In genomic region chr6:6219716-6220115, GRCh38 we compare ENCODE assay signal across 24 cellular contexts.
DNase-seq lines count a peak whose midpoint lies in the region; ATAC-seq, FAIRE-seq and TF ChIP-seq lines count a peak whose summit lies in the region.
"Had no signal": no experiment of that assay in that cellular context is flagged by ENCODE, and none has a peak within 500 bp of the region (broad histone marks: within the 10 kb centered on the region; RNA-seq: fewer than 3 reads in every experiment).

No MANE protein-coding gene starts in this region.

- FAIRE-seq in HepG2 (lab: Jason Lieb, UNC), result no peak
- FAIRE-seq: A549, D721Med, G401.6, GM12891, GM19239 had no signal

- H3K9ac ChIP-seq in HepG2 (ENCODE audit: insufficient read depth, low read depth, low read length), result no peak overlapping the region
- H3K9ac ChIP-seq: BLaER1 treated with 17β-estradiol and CSF1 and Interleukin-3, amounts not matched to agents 10 nM and 100 nM had no signal

- peaks cover 4 to 21% of the 10 kb centered on the region in 2 donors for H3K27me3 Mint-ChIP-seq in stimulated activated naive B cell treated with anti-CD40 and anti-IgM and Interleukin-4, amounts not matched to agents 10 μg/mL and 1 μg/mL and 100 μg/mL, for 72 hours

- no peak for ATAC-seq in HepG2
- no peak for ATAC-seq in right lobe of liver
- peak; percentile 37 for ATAC-seq in omental fat pad (ENCODE audit: low FRiP score)
- ATAC-seq in stimulated activated naive B cell treated with anti-CD40 and anti-IgM and Interleukin-4, amounts not matched to agents 10 μg/mL and 1 μg/mL and 100 μg/mL, for 72 hours (replicated peaks), result no peak
- no peak for ATAC-seq in HG03025 (IDR thresholded peaks at IDR 0.05; ENCODE audit: low FRiP score, unreplicated experiment)
- ATAC-seq: CD8-positive, alpha-beta T cell had no signal

- H3K36me3 Mint-ChIP-seq in stimulated activated naive B cell treated with anti-CD40 and anti-IgM and Interleukin-4, amounts not matched to agents 10 μg/mL and 1 μg/mL and 100 μg/mL, for 72 hours, result no peaks in the 10 kb centered on the region
- H3K36me3 Mint-ChIP-seq: CD8-positive, alpha-beta T cell had no signal

- TF ChIP-seq EP300 in HepG2 (IDR thresholded peaks at IDR 0.05; ENCODE audit: low read depth in 2 of 2, low read length in 2 of 2) (no peak), HepG2 (CRISPR knock-in tag; IDR thresholded peaks at IDR 0.05; ENCODE audit: borderline replicate concordance) (no peak)

- no peak overlapping the region for H2AFZ ChIP-seq in HepG2 (ENCODE audit: low read length)

- TF ChIP-seq RAD21 in HepG2 (CRISPR knock-in tag; IDR thresholded peaks at IDR 0.05), result no peak

- peaks cover 0 to 2% of the 10 kb centered on the region in 2 donors for H3K9me3 Mint-ChIP-seq in stimulated activated naive B cell treated with anti-CD40 and anti-IgM and Interleukin-4, amounts not matched to agents 10 μg/mL and 1 μg/mL and 100 μg/mL, for 72 hours
- H3K9me3 Mint-ChIP-seq: CD4-positive, alpha-beta T cell; CD8-positive, alpha-beta T cell had no signal

- TF ChIP-seq POLR2A in HepG2 (IDR thresholded peaks at IDR 0.05; ENCODE audit: insufficient read depth in 1 of 2, low read depth in 2 of 2, low read length in 2 of 2), result no peak
- TF ChIP-seq POLR2A in right lobe of liver (IDR thresholded peaks at IDR 0.05), result no peak

- DNase-seq in HepG2 (ENCODE audit: low spot score) (no peak), right lobe of liver (no peak), myocyte (ENCODE audit: low read depth) (peak; percentile 60), omental fat pad (ENCODE audit: low spot score) (no peak), NCI-H1092 treated with DMSO at 0.1 percent for 48 hours (lab: John Stamatoyannopoulos, UW) (no peak), superior temporal gyrus (ENCODE audit: extremely low spot score) (no peak)
- no peak for DNase-seq in stimulated activated naive B cell treated with anti-CD40 and anti-IgM and Interleukin-4, amounts not matched to agents 10 μg/mL and 1 μg/mL and 100 μg/mL, for 72 hours
- DNase-seq: AML-193; Caco-2; Calu3; CD4-positive, alpha-beta T cell; CD8-positive, alpha-beta T cell; DMS79 treated with DMSO at 0.1 percent for 48 hours; GF-D8 had no signal

- no peaks in the 10 kb centered on the region for H4K20me1 ChIP-seq in HepG2 (ENCODE audit: insufficient read depth, low read length)

- H3K27ac ChIP-seq in HepG2 (ENCODE audit: extremely low read length, insufficient read depth, low read length), result no peak overlapping the region
- H3K27ac ChIP-seq in right lobe of liver, result no peak overlapping the region
- H3K27ac ChIP-seq: 22Rv1; BLaER1 treated with 17β-estradiol and CSF1 and Interleukin-3, amounts not matched to agents 10 nM and 100 nM; C4-2B had no signal

- intact Hi-C loops in HepG2 (cut with micrococcal nuclease; ENCODE audit: unreplicated experiment), result loop anchor here (5.0 to 10.0 kb wide), 2 partner anchors 328 to 745 kb away; no protein-coding TSS in a partner anchor
- intact Hi-C loops in right lobe of liver (cut with DNase I), result no loop called here

- in situ Hi-C loops in HepG2 (cut with HindIII; ENCODE audit: extremely low pct_ligation_motif_present, low pct_unique_long_range_greater_than_20kb), result loop anchor here (5.0 kb wide), 1 partner anchor 328 kb away; no protein-coding TSS in a partner anchor

- no peaks in the 10 kb centered on the region for H3K27me3 ChIP-seq in HepG2 (ENCODE audit: control insufficient read depth in 1 of 2, insufficient read depth in 2 of 2, low read length in 2 of 2)
- H3K27me3 ChIP-seq in right lobe of liver, result no peaks in the 10 kb centered on the region
- H3K27me3 ChIP-seq: BLaER1 treated with 17β-estradiol and CSF1 and Interleukin-3, amounts not matched to agents 10 nM and 100 nM had no signal

- WGBS in HepG2 (ENCODE audit: low lambda C conversion rate), result 2% methylated on average over 3 of the region's 3 CpGs
- 53% methylated on average over 3 of the region's 3 CpGs for WGBS in right lobe of liver (ENCODE audit: insufficient coverage, low coverage, low lambda C conversion rate, missing lambda C conversion rate)

- H3K36me3 ChIP-seq in HepG2 (replicated peaks in 1 of 2; ENCODE audit: control insufficient read depth in 1 of 2, insufficient read depth in 2 of 2, low read length in 2 of 2) (no peaks in the 10 kb centered on the region), right lobe of liver (no peaks in the 10 kb centered on the region)

- TF ChIP-seq CTCF in HepG2 (CRISPR knock-in tag; IDR thresholded peaks at IDR 0.05) (no peak), right lobe of liver (IDR thresholded peaks at IDR 0.05) (no peak), omental fat pad (IDR thresholded peaks at IDR 0.05) (no peak)

- no peaks in the 10 kb centered on the region for H3K79me2 ChIP-seq in HepG2 (ENCODE audit: insufficient read depth, low read length)

- H3K4me2 ChIP-seq in HepG2 (ENCODE audit: low read depth, low read length), result no peak overlapping the region
- H3K4me2 ChIP-seq: A549; BLaER1 treated with 17β-estradiol and CSF1 and Interleukin-3, amounts not matched to agents 10 nM and 100 nM had no signal

- peak overlapping the region; percentile 6 for H3K27ac Mint-ChIP-seq in stimulated activated naive B cell treated with anti-CD40 and anti-IgM and Interleukin-4, amounts not matched to agents 10 μg/mL and 1 μg/mL and 100 μg/mL, for 72 hours
- H3K27ac Mint-ChIP-seq: B cell; CD4-positive, alpha-beta T cell; CD8-positive, alpha-beta T cell had no signal

- CTCF ChIA-PET in HepG2 (lab: Yijun Ruan, JAX; ENCODE audit: low intra/inter-chr PET ratio, low total read pairs), result no interaction called here

- H3K4me1 ChIP-seq in HepG2 (ENCODE audit: insufficient read depth, low read length), result no peaks in the 10 kb centered on the region
- H3K4me1 ChIP-seq in right lobe of liver, result no peaks in the 10 kb centered on the region
- H3K4me1 ChIP-seq: BLaER1 treated with 17β-estradiol and CSF1 and Interleukin-3, amounts not matched to agents 10 nM and 100 nM; Caco-2 had no signal

- no TSS peak for BruUV-seq in HepG2 (replicated peaks; lab: Mats Ljungman, UMichigan)

- no peak overlapping the region for H3K4me3 ChIP-seq in HepG2 (replicated peaks in 1 of 3; ENCODE audit: insufficient read depth in 1 of 3, low read depth in 2 of 3, low read length in 3 of 3)
- H3K4me3 ChIP-seq in right lobe of liver, result no peak overlapping the region
- H3K4me3 ChIP-seq: A549; BLaER1 treated with 17β-estradiol and CSF1 and Interleukin-3, amounts not matched to agents 10 nM and 100 nM had no signal

- no peak overlapping the region for H3K4me3 Mint-ChIP-seq in stimulated activated naive B cell treated with anti-CD40 and anti-IgM and Interleukin-4, amounts not matched to agents 10 μg/mL and 1 μg/mL and 100 μg/mL, for 72 hours
- H3K4me3 Mint-ChIP-seq: B cell; CD4-positive, alpha-beta T cell; CD8-positive, alpha-beta T cell had no signal

- H3K4me1 Mint-ChIP-seq in stimulated activated naive B cell treated with anti-CD40 and anti-IgM and Interleukin-4, amounts not matched to agents 10 μg/mL and 1 μg/mL and 100 μg/mL, for 72 hours, result no peaks in the 10 kb centered on the region
- H3K4me1 Mint-ChIP-seq: B cell had no signal

- H3K9me3 ChIP-seq in HepG2 (ENCODE audit: low read length), result no peaks in the 10 kb centered on the region
- no peaks in the 10 kb centered on the region for H3K9me3 ChIP-seq in right lobe of liver
- H3K9me3 ChIP-seq: A549; BLaER1 treated with 17β-estradiol and CSF1 and Interleukin-3, amounts not matched to agents 10 nM and 100 nM; Caco-2 had no signal

- POLR2A ChIA-PET in HepG2 (lab: Yijun Ruan, JAX), result no interaction called here

TF ChIP-seq in HepG2, 621 proteins besides CTCF, POLR2A, EP300 and RAD21:
- TF ChIP-seq MIER3 (CRISPR knock-in tag; IDR thresholded peaks at IDR 0.05; ENCODE audit: borderline replicate concordance) (no peak), ZNF768 (CRISPR knock-in tag; IDR thresholded peaks at IDR 0.05) (peak; percentile 84; the same call in 1 of the 2 replicates), NFE2L2 (IDR thresholded peaks at IDR 0.05; ENCODE audit: low read length) (peak; percentile 50; the same call in 1 of the 2 replicates), CBFB (CRISPR knock-in tag; IDR thresholded peaks at IDR 0.05) (no peak), DMTF1 (CRISPR knock-in tag; IDR thresholded peaks at IDR 0.05) (no peak), TARDBP (CRISPR knock-in tag; IDR thresholded peaks at IDR 0.05) (no peak)
